Comparison of ENCODE assay signal across 1 cellular context in genomic region chr2:111143107-111143886, GRCh38.
TF ChIP-seq lines count a peak whose summit lies in the region.

No MANE protein-coding gene starts in this region.

TF ChIP-seq in GM12878, 131 proteins besides CTCF, POLR2A, EP300 and RAD21 (continued from another document):
- TF ChIP-seq WRNIP1 (IDR thresholded peaks at IDR 0.05; ENCODE audit: borderline replicate concordance, low read depth, low read length) (no peak), MTA3 (IDR thresholded peaks at IDR 0.05; ENCODE audit: borderline replicate concordance, low read length) (no peak), TCF7 (IDR thresholded peaks at IDR 0.05; ENCODE audit: borderline replicate concordance) (no peak)
